ENCODE assay signal across 24 cellular contexts in the genomic region with DNA sequence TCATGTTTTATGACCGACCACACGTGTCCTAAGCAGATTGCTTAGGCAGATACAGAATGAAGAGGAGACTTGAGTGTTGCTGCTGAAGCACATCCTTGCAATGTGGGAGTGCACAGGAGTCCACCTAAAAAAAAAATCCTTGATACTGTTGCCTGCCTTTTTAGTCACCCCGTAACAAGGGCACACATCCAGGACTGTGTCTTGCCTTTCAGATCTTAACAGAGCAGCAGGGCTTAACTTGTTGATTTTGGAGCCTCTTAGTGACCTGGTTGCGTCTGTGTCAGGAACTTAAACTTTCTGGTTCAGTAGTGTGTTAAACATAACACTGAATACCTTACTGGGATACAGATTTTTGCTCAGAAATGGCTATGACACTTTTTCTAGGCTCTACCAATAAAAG.
"Had no signal": no experiment of that assay in that cellular context is flagged by ENCODE, and none has a peak within 500 bp of the region (broad histone marks: within the 10 kb centered on the region; RNA-seq: fewer than 3 reads in every experiment).

No MANE protein-coding gene starts in this region.

- DNase-seq: cortex of kidney; dorsolateral prefrontal cortex; effector CD8-positive, alpha-beta T cell; gastrocnemius medialis; heart right ventricle; hypothalamus; left ventricle myocardium inferior; lower lobe of right lung; nephron progenitor cell; psoas muscle; retina; right lobe of liver; stimulated activated CD4-positive, alpha-beta T cell treated with anti-CD3 and anti-CD28 coated beads, Interleukin-4, amount 100 ng/mL, for 24 hours; testis; trophoblast cell had no signal

- H3K4me3 ChIP-seq: dorsolateral prefrontal cortex, esophagus muscularis mucosa, gastrocnemius medialis, heart right ventricle, left ventricle myocardium inferior, lower lobe of right lung, psoas muscle, right lobe of liver, testis had no signal

- H3K27me3 ChIP-seq: dorsolateral prefrontal cortex, esophagus muscularis mucosa, gastrocnemius medialis, heart right ventricle, neutrophil, right lobe of liver, testis had no signal

- H3K27ac Mint-ChIP-seq: mesothelial cell of epicardium; stimulated activated memory B cell treated with anti-CD40 and anti-IgM and Interleukin-4, amounts not matched to agents 10 μg/mL and 1 μg/mL and 100 μg/mL, for 72 hours had no signal

- H3K27me3 Mint-ChIP-seq: memory B cell; stimulated activated memory B cell treated with anti-CD40 and anti-IgM and Interleukin-4, amounts not matched to agents 10 μg/mL and 1 μg/mL and 100 μg/mL, for 72 hours; stimulated activated naive CD8-positive, alpha-beta T cell treated with anti-CD3 and anti-CD28 coated beads, Interleukin-15, Interleukin-2, amounts not matched to agents 100 ng/mL and 50 ng/mL, for 24 hours had no signal

- H3K4me3 Mint-ChIP-seq: memory B cell; mesothelial cell of epicardium; nephron progenitor cell; stimulated activated memory B cell treated with anti-CD40 and anti-IgM and Interleukin-4, amounts not matched to agents 10 μg/mL and 1 μg/mL and 100 μg/mL, for 72 hours; stimulated activated naive CD8-positive, alpha-beta T cell treated with anti-CD3 and anti-CD28 coated beads, Interleukin-15, Interleukin-2, amounts not matched to agents 100 ng/mL and 50 ng/mL, for 24 hours had no signal

- ATAC-seq: gastrocnemius medialis; heart right ventricle; lower lobe of right lung; psoas muscle; right lobe of liver; stimulated activated memory B cell treated with anti-CD40 and anti-IgM and Interleukin-4, amounts not matched to agents 10 μg/mL and 1 μg/mL and 100 μg/mL, for 72 hours had no signal

- H3K27ac ChIP-seq: epithelial cell of prostate, esophagus muscularis mucosa, gastrocnemius medialis, heart right ventricle, left ventricle myocardium inferior, lower lobe of right lung, neutrophil, psoas muscle, right lobe of liver, testis had no signal

- FAIRE-seq: endometrium, keratinocyte had no signal

- H3K9me3 ChIP-seq: esophagus muscularis mucosa, gastrocnemius medialis, heart right ventricle, left ventricle myocardium inferior, lower lobe of right lung, neutrophil, psoas muscle, right lobe of liver, testis had no signal

- H3K9me3 Mint-ChIP-seq: memory B cell; mesothelial cell of epicardium; nephron progenitor cell; stimulated activated memory B cell treated with anti-CD40 and anti-IgM and Interleukin-4, amounts not matched to agents 10 μg/mL and 1 μg/mL and 100 μg/mL, for 72 hours; stimulated activated naive CD8-positive, alpha-beta T cell treated with anti-CD3 and anti-CD28 coated beads, Interleukin-15, Interleukin-2, amounts not matched to agents 100 ng/mL and 50 ng/mL, for 24 hours had no signal
